In genomic region chr2:27704342-27704876, GRCh38 we compare ENCODE assay signal across 14 cellular contexts. TPM values are rescaled to one million over a fixed set of nuclear protein-coding genes. Genes with fewer than 3 reads are reported as not detected.
A peak's percentile ranks its signal among the peaks of the same experiment; 100 is the strongest.
DNase-seq lines count a peak whose midpoint lies in the region; ATAC-seq and TF ChIP-seq lines count a peak whose summit lies in the region.
"Had no signal": no experiment of that assay in that cellular context is flagged by ENCODE, and none has a peak within 500 bp of the region (broad histone marks: within the 10 kb centered on the region; RNA-seq: fewer than 3 reads in every experiment).

No MANE protein-coding gene starts in this region.

- H3K4me3 Mint-ChIP-seq in Calu3 (ENCODE audit: low read depth, unreplicated experiment): no peak overlapping the region
- H3K4me3 Mint-ChIP-seq: effector memory CD8-positive, alpha-beta T cell; T-helper 1 cell treated with Interleukin-12 subunit alpha and Interleukin-12 subunit beta and Interleukin-4 antibody, amounts not matched to agents 30 μg/mL and 1 μg/mL, for 36 hours had no signal

- no peaks in the 10 kb centered on the region for H3K27me3 Mint-ChIP-seq in Calu3 (ENCODE audit: unreplicated experiment)
- H3K27me3 Mint-ChIP-seq: effector memory CD8-positive, alpha-beta T cell; progenitor cell of endocrine pancreas had no signal

- H3K9ac ChIP-seq in adipocyte (ENCODE audit: low read length): peak overlapping the region; percentile 24
- H3K9ac ChIP-seq in skeletal muscle satellite cell (ENCODE audit: low read depth, low read length): peak overlapping the region; percentile 50
- H3K9ac ChIP-seq: KMS-11 had no signal

- H3K4me3 ChIP-seq in adipocyte (ENCODE audit: low read length) (no peak overlapping the region), skeletal muscle satellite cell (ENCODE audit: low read length) (no peak overlapping the region)
- H3K4me3 ChIP-seq: lower lobe of right lung had no signal

- TF ChIP-seq CTCF in Calu3 (IDR thresholded peaks at IDR 0.05; ENCODE audit: unreplicated experiment) (no peak), foreskin keratinocyte (conservative IDR thresholded peaks at IDR 0.05) (no peak)

- peak overlapping the region; percentile 97 for H3K27ac ChIP-seq in foreskin keratinocyte
- H3K27ac ChIP-seq: KMS-11, lower lobe of right lung, VCaP had no signal

- H3K27me3 ChIP-seq in adipocyte (replicated peaks; ENCODE audit: control insufficient read depth, insufficient read depth, low read length): no peaks in the 10 kb centered on the region
- H3K27me3 ChIP-seq in foreskin keratinocyte: no peaks in the 10 kb centered on the region
- H3K27me3 ChIP-seq in skeletal muscle satellite cell (ENCODE audit: control insufficient read depth, insufficient read depth, low read length): no peaks in the 10 kb centered on the region

- CTCF ChIA-PET in Calu3 (lab: Charles Lee): interaction anchor here (1.0 to 1.8 kb wide), 8 partner anchors 15 to 748 kb away, joined by 3 to 27 read pairs (median 4); no protein-coding TSS in a partner anchor

- intact Hi-C loops in Calu3 (cut with micrococcal nuclease; ENCODE audit: unreplicated experiment): no loop called here

- H3K9me3 ChIP-seq in adipocyte (ENCODE audit: control insufficient read depth, low read length) (no peaks in the 10 kb centered on the region), skeletal muscle satellite cell (replicated peaks; ENCODE audit: low read length) (no peaks in the 10 kb centered on the region)
- H3K9me3 ChIP-seq: lower lobe of right lung had no signal

- H3K4me1 Mint-ChIP-seq in Calu3 (ENCODE audit: low read depth, unreplicated experiment): peaks cover 31% of the 10 kb centered on the region

- peaks cover 34% of the 10 kb centered on the region for H3K4me1 ChIP-seq in adipocyte (ENCODE audit: control insufficient read depth, insufficient read depth, low read length)
- peaks cover 26% of the 10 kb centered on the region for H3K4me1 ChIP-seq in foreskin keratinocyte
- peaks cover 64% of the 10 kb centered on the region for H3K4me1 ChIP-seq in skeletal muscle satellite cell (ENCODE audit: control insufficient read depth, insufficient read depth, low read length)

- ATAC-seq in foreskin keratinocyte (no peak), HG03196 (IDR thresholded peaks at IDR 0.05; ENCODE audit: unreplicated experiment) (no peak), HG03045 (IDR thresholded peaks at IDR 0.05; ENCODE audit: unreplicated experiment) (no peak)

- in situ Hi-C loops in ACHN (cut with HindIII; ENCODE audit: low pct_ligation_motif_present, low pct_unique_long_range_greater_than_20kb, low sequenced_read_pairs): no loop called here

- no peaks in the 10 kb centered on the region for H3K36me3 ChIP-seq in adipocyte (ENCODE audit: control insufficient read depth, insufficient read depth, low read length, severe bottlenecking)
- H3K36me3 ChIP-seq in skeletal muscle satellite cell (ENCODE audit: insufficient read depth, low read length): no peaks in the 10 kb centered on the region
- H3K36me3 ChIP-seq: lower lobe of right lung had no signal

- no peak overlapping the region for H3K4me2 ChIP-seq in skeletal muscle satellite cell (ENCODE audit: low read length)
- H3K4me2 ChIP-seq: KMS-11 had no signal

- BruUV-seq in Calu3 (replicated peaks; lab: Mats Ljungman, UMichigan): no TSS peak

- DNase-seq in Calu3: no peak
- DNase-seq in adipocyte (ENCODE audit: low read depth): peak; percentile 26
- DNase-seq in foreskin keratinocyte: no peak
- DNase-seq in NCI-H345 (lab: John Stamatoyannopoulos, UW): no peak
- DNase-seq in ACHN: no peak

- peaks cover 5% of the 10 kb centered on the region for H3K36me3 Mint-ChIP-seq in Calu3 (ENCODE audit: insufficient read depth, unreplicated experiment)

- H3K9me3 Mint-ChIP-seq in Calu3 (ENCODE audit: low read depth, unreplicated experiment): no peaks in the 10 kb centered on the region
- H3K9me3 Mint-ChIP-seq: effector memory CD8-positive, alpha-beta T cell; T-helper 1 cell treated with Interleukin-12 subunit alpha and Interleukin-12 subunit beta and Interleukin-4 antibody, amounts not matched to agents 30 μg/mL and 1 μg/mL, for 36 hours had no signal

- H3K27ac Mint-ChIP-seq in Calu3 (ENCODE audit: unreplicated experiment): peak overlapping the region; percentile 96
- H3K27ac Mint-ChIP-seq: effector memory CD8-positive, alpha-beta T cell; T-helper 1 cell treated with Interleukin-12 subunit alpha and Interleukin-12 subunit beta and Interleukin-4 antibody, amounts not matched to agents 30 μg/mL and 1 μg/mL, for 36 hours had no signal

RNA-seq across cellular contexts. Expression of gene SLC4A1AP, which starts 40.7 kb away (rescaled TPM):
- total RNA-seq in Calu3 (2022): 24.2 and 27.8 TPM in 2 replicates
- total RNA-seq in foreskin keratinocyte: 27.1 and 29.9 TPM in 2 replicates
- polyA plus RNA-seq in foreskin keratinocyte: 15.2 and 17.8 TPM in 2 replicates
- 25.3 and 29.9 TPM in 2 replicates for total RNA-seq in skeletal muscle satellite cell (2012; rRNA removed)

RNA-seq across cellular contexts. Expression of gene SUPT7L, which starts 41.0 kb away (rescaled TPM):
- 33.0 and 35.5 TPM in 2 replicates for total RNA-seq in Calu3 (2022)
- total RNA-seq in foreskin keratinocyte: 24.6 and 25.8 TPM in 2 replicates
- 18.5 and 19.7 TPM in 2 replicates for polyA plus RNA-seq in foreskin keratinocyte
- total RNA-seq in skeletal muscle satellite cell (2012; rRNA removed): 25.1 and 26.6 TPM in 2 replicates
